ENCODE assay signal across 14 cellular contexts in genomic region chr9:3419892-3420291, GRCh38.
DNase-seq lines count a peak whose midpoint lies in the region; ATAC-seq and TF ChIP-seq lines count a peak whose summit lies in the region.
"Had no signal": no experiment of that assay in that cellular context is flagged by ENCODE, and none has a peak within 500 bp of the region (broad histone marks: within the 10 kb centered on the region; RNA-seq: fewer than 3 reads in every experiment).

No MANE protein-coding gene starts in this region.

- WGBS in heart right ventricle, 2 donors: 61 to 80% methylated on average over 11 of the region's 11 CpGs
- WGBS in thyroid gland, 2 donors: 68 to 82% methylated on average over 11 of the region's 11 CpGs

- no peaks in the 10 kb centered on the region for H3K36me3 Mint-ChIP-seq in glutamatergic neuron (ENCODE audit: unreplicated experiment)
- H3K36me3 Mint-ChIP-seq in mesothelial cell of epicardium: peaks cover 3% of the 10 kb centered on the region
- H3K36me3 Mint-ChIP-seq in activated CD4-positive, alpha-beta memory T cell treated with anti-CD3 and anti-CD28 coated beads for 36 hours: peaks cover 1% of the 10 kb centered on the region

- H3K4me3 ChIP-seq in cardiac muscle cell: no peak overlapping the region
- no peak overlapping the region for H3K4me3 ChIP-seq in heart right ventricle
- no peak overlapping the region for H3K4me3 ChIP-seq in thyroid gland (replicated peaks in 1 of 3)

- POLR2A ChIA-PET in activated CD4-positive, alpha-beta memory T cell treated with anti-CD3 and anti-CD28 coated beads for 36 hours (lab: Charles Lee): no interaction called here

- H3K27ac ChIP-seq in cardiac muscle cell (peak overlapping the region; percentile 58), heart right ventricle (no peak overlapping the region), thyroid gland (no peak overlapping the region)
- H3K27ac ChIP-seq: 22Rv1 had no signal

- H3K9me3 ChIP-seq in cardiac muscle cell (ENCODE audit: low read depth) (no peaks in the 10 kb centered on the region), heart right ventricle (peaks cover 0 to 2% (median 0%) of the 10 kb centered on the region in 11 donors), thyroid gland (no peaks in the 10 kb centered on the region)

- H3K27me3 Mint-ChIP-seq in glutamatergic neuron (ENCODE audit: unreplicated experiment): no peaks in the 10 kb centered on the region
- H3K27me3 Mint-ChIP-seq in mesothelial cell of epicardium (ENCODE audit: low read depth): no peaks in the 10 kb centered on the region
- no peaks in the 10 kb centered on the region for H3K27me3 Mint-ChIP-seq in activated CD4-positive, alpha-beta memory T cell treated with anti-CD3 and anti-CD28 coated beads for 36 hours
- H3K27me3 Mint-ChIP-seq: B cell; CD4-positive, alpha-beta T cell had no signal

- H3K9me3 Mint-ChIP-seq in glutamatergic neuron (ENCODE audit: unreplicated experiment) (no peaks in the 10 kb centered on the region), mesothelial cell of epicardium (peaks cover 3% of the 10 kb centered on the region)
- no peaks in the 10 kb centered on the region for H3K9me3 Mint-ChIP-seq in activated CD4-positive, alpha-beta memory T cell treated with anti-CD3 and anti-CD28 coated beads for 36 hours
- H3K9me3 Mint-ChIP-seq: CD4-positive, alpha-beta T cell had no signal

- intact Hi-C loops in heart right ventricle (cut with DNase I): no loop called here
- intact Hi-C loops in thyroid gland (cut with DNase I): no loop called here
- intact Hi-C loops in activated CD4-positive, alpha-beta memory T cell treated with anti-CD3 and anti-CD28 coated beads for 36 hours (cut with micrococcal nuclease): no loop called here

- H3K36me3 ChIP-seq in cardiac muscle cell: no peaks in the 10 kb centered on the region
- no peaks in the 10 kb centered on the region for H3K36me3 ChIP-seq in heart right ventricle
- no peaks in the 10 kb centered on the region for H3K36me3 ChIP-seq in thyroid gland

- no peak for ATAC-seq in heart right ventricle

- TF ChIP-seq POLR2A in thyroid gland (IDR thresholded peaks at IDR 0.05): no peak

- H3K27ac Mint-ChIP-seq in glutamatergic neuron (ENCODE audit: unreplicated experiment) (peak overlapping the region; percentile 53), mesothelial cell of epicardium (peak overlapping the region; percentile 55)
- H3K27ac Mint-ChIP-seq in activated CD4-positive, alpha-beta memory T cell treated with anti-CD3 and anti-CD28 coated beads for 36 hours: no peak overlapping the region
- H3K27ac Mint-ChIP-seq: B cell; CD4-positive, alpha-beta T cell had no signal

- no peak overlapping the region for H3K4me3 Mint-ChIP-seq in glutamatergic neuron (ENCODE audit: unreplicated experiment)
- no peak overlapping the region for H3K4me3 Mint-ChIP-seq in mesothelial cell of epicardium
- no peak overlapping the region for H3K4me3 Mint-ChIP-seq in activated CD4-positive, alpha-beta memory T cell treated with anti-CD3 and anti-CD28 coated beads for 36 hours
- H3K4me3 Mint-ChIP-seq: B cell; CD4-positive, alpha-beta T cell; H9 had no signal

- H3K27me3 ChIP-seq in cardiac muscle cell (no peaks in the 10 kb centered on the region), heart right ventricle (no peaks in the 10 kb centered on the region), thyroid gland (no peaks in the 10 kb centered on the region)

- peaks cover 15% of the 10 kb centered on the region for H3K4me1 Mint-ChIP-seq in glutamatergic neuron (ENCODE audit: low read depth, unreplicated experiment)
- peaks cover 4% of the 10 kb centered on the region for H3K4me1 Mint-ChIP-seq in mesothelial cell of epicardium
- no peaks in the 10 kb centered on the region for H3K4me1 Mint-ChIP-seq in activated CD4-positive, alpha-beta memory T cell treated with anti-CD3 and anti-CD28 coated beads for 36 hours (ENCODE audit: low read depth)
- H3K4me1 Mint-ChIP-seq: B cell, H9 had no signal

- TF ChIP-seq CTCF in cardiac muscle cell (IDR thresholded peaks at IDR 0.05; ENCODE audit: low read depth, low read length): no peak
- no peak for TF ChIP-seq CTCF in heart right ventricle (IDR thresholded peaks at IDR 0.05)
- TF ChIP-seq CTCF in glutamatergic neuron (IDR thresholded peaks at IDR 0.05; ENCODE audit: partially characterized antibody, unreplicated experiment): no peak
- TF ChIP-seq CTCF in mesothelial cell of epicardium (IDR thresholded peaks at IDR 0.05; ENCODE audit: unreplicated experiment): no peak
- no peak for TF ChIP-seq CTCF in thyroid gland (IDR thresholded peaks at IDR 0.05)

- DNase-seq in cardiac muscle cell (ENCODE audit: low read depth in 1 of 2, low spot score in 1 of 2) (peak in 1 of 2 donors; percentile 84), heart right ventricle (no peak), glutamatergic neuron (no peak), mesothelial cell of epicardium (ENCODE audit: low spot score in 2 of 2, unreplicated experiment in 2 of 2) (no peak), thyroid gland (peak; percentile 9 to 29), DMS79 (lab: John Stamatoyannopoulos, UW) (no peak)
- no peak for DNase-seq in activated CD4-positive, alpha-beta T cell treated with anti-CD3 and anti-CD28 coated beads for 48 hours
- DNase-seq in activated CD4-positive, alpha-beta memory T cell treated with anti-CD3 and anti-CD28 coated beads for 36 hours: no peak
- DNase-seq: CD4-positive, alpha-beta T cell; DND-41; GF-D8; H9 had no signal

- peaks cover 27% of the 10 kb centered on the region for H3K4me1 ChIP-seq in cardiac muscle cell (ENCODE audit: low read depth)
- no peaks in the 10 kb centered on the region for H3K4me1 ChIP-seq in heart right ventricle
- no peaks in the 10 kb centered on the region for H3K4me1 ChIP-seq in thyroid gland

- CTCF ChIA-PET in activated CD4-positive, alpha-beta memory T cell treated with anti-CD3 and anti-CD28 coated beads for 36 hours (lab: Charles Lee): no interaction called here

Comparison
In these comparisons a context has a peak if more than half of its experiments do, and no peak if none do; other contexts are left out.
1. DNase-seq: peak in thyroid gland (2 of 2); none in heart right ventricle (0 of 2), glutamatergic neuron (single experiment), mesothelial cell of epicardium (0 of 2), DMS79 (single experiment), activated CD4-positive, alpha-beta T cell treated with anti-CD3 and anti-CD28 coated beads for 48 hours (single experiment) and activated CD4-positive, alpha-beta memory T cell treated with anti-CD3 and anti-CD28 coated beads for 36 hours (single experiment).